In the genomic region with DNA sequence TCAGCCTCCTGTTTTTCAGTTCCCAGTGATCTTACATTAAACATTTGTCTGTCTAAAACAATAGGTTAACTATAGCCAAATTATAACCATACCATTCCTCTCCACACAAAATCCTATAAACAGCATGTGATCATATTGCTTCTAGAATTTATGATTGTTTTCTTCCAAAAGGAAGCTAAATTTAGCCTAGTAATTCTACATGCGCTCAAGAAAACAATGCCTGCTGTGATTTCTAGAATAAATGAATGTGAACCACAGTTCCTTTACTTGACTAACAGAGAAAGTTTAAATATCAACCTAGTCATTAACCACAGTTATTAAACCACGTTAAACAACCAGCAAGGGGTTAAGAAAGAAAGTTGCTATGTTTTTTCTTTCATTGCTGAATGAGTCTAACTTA, we compare ENCODE assay signal across 16 cellular contexts. TPM values are rescaled to one million over a fixed set of nuclear protein-coding genes. Genes with fewer than 3 reads are reported as not detected.
"Had no signal": no experiment of that assay in that cellular context is flagged by ENCODE, and none has a peak within 500 bp of the region (broad histone marks: within the 10 kb centered on the region; RNA-seq: fewer than 3 reads in every experiment).

No MANE protein-coding gene starts in this region.

- H3K27me3 Mint-ChIP-seq: stimulated activated naive CD8-positive, alpha-beta T cell treated with anti-CD3 and anti-CD28 coated beads, Interleukin-15, amount 100 ng/mL, for 72 hours had no signal

- H3K27ac Mint-ChIP-seq: activated naive CD4-positive, alpha-beta T cell treated with anti-CD3 and anti-CD28 coated beads, Interleukin-2, amount 50 U/mL, for 24 hours; activated T-cell treated with anti-CD3 and anti-CD28 coated beads, Interleukin-2, amount 50 U/mL, for 72 hours; immature natural killer cell; naive thymus-derived CD8-positive, alpha-beta T cell; stimulated activated naive CD8-positive, alpha-beta T cell treated with anti-CD3 and anti-CD28 coated beads, Interleukin-15, amount 100 ng/mL, for 72 hours had no signal

- H3K4me1 Mint-ChIP-seq: activated naive CD4-positive, alpha-beta T cell treated with anti-CD3 and anti-CD28 coated beads, Interleukin-2, amount 50 U/mL, for 24 hours; immature natural killer cell; naive thymus-derived CD8-positive, alpha-beta T cell; stimulated activated naive CD8-positive, alpha-beta T cell treated with anti-CD3 and anti-CD28 coated beads, Interleukin-15, amount 100 ng/mL, for 72 hours had no signal

- H3K4me3 ChIP-seq: cardiac muscle cell, thoracic aorta had no signal

- H3K36me3 ChIP-seq: cardiac muscle cell, thoracic aorta, WERI-Rb-1 had no signal

- H3K4me3 Mint-ChIP-seq: activated naive CD4-positive, alpha-beta T cell treated with anti-CD3 and anti-CD28 coated beads, Interleukin-2, amount 50 U/mL, for 24 hours; activated T-cell treated with anti-CD3 and anti-CD28 coated beads, Interleukin-2, amount 50 U/mL, for 72 hours; immature natural killer cell; naive thymus-derived CD8-positive, alpha-beta T cell; stimulated activated naive CD8-positive, alpha-beta T cell treated with anti-CD3 and anti-CD28 coated beads, Interleukin-15, amount 100 ng/mL, for 72 hours had no signal

- H3K9me3 ChIP-seq: thoracic aorta had no signal

- H3K36me3 Mint-ChIP-seq: activated naive CD4-positive, alpha-beta T cell treated with anti-CD3 and anti-CD28 coated beads, Interleukin-2, amount 50 U/mL, for 24 hours; immature natural killer cell; naive thymus-derived CD8-positive, alpha-beta T cell had no signal

- H3K27ac ChIP-seq: cardiac muscle cell, thoracic aorta, WERI-Rb-1 had no signal

- H3K9me3 Mint-ChIP-seq: activated naive CD4-positive, alpha-beta T cell treated with anti-CD3 and anti-CD28 coated beads, Interleukin-2, amount 50 U/mL, for 24 hours; activated T-cell treated with anti-CD3 and anti-CD28 coated beads, Interleukin-2, amount 50 U/mL, for 72 hours; naive thymus-derived CD8-positive, alpha-beta T cell; stimulated activated naive CD8-positive, alpha-beta T cell treated with anti-CD3 and anti-CD28 coated beads, Interleukin-15, amount 100 ng/mL, for 72 hours had no signal

- ATAC-seq: activated T-cell treated with anti-CD3 and anti-CD28 coated beads, Interleukin-2, amount 50 U/mL, for 72 hours; esophagus mucosa; naive thymus-derived CD8-positive, alpha-beta T cell; stimulated activated naive CD8-positive, alpha-beta T cell treated with anti-CD3 and anti-CD28 coated beads, Interleukin-15, amount 100 ng/mL, for 72 hours had no signal

- DNase-seq: activated CD4-positive, alpha-beta T cell treated with anti-CD3 and anti-CD28 coated beads for 1 hour; activated CD8-positive, alpha-beta memory T cell treated with anti-CD3 and anti-CD28 coated beads for 24 hours; activated gamma-delta T cell; activated T-cell treated with anti-CD3 and anti-CD28 coated beads, Interleukin-2, amount 50 U/mL, for 72 hours; immature natural killer cell; mesendoderm; naive thymus-derived CD8-positive, alpha-beta T cell; retina; stimulated activated CD4-positive, alpha-beta T cell treated with anti-CD3 and anti-CD28 coated beads, Interleukin-15, amount 100 ng/mL, for 24 hours; stimulated activated CD4-positive, alpha-beta T cell treated with anti-CD3 and anti-CD28 coated beads, Interleukin-2, amount 100 ng/mL, for 48 hours; stimulated activated naive CD8-positive, alpha-beta T cell treated with anti-CD3 and anti-CD28 coated beads, Interleukin-15, amount 100 ng/mL, for 72 hours; WERI-Rb-1 had no signal

RNA-seq across cellular contexts. Expression of a gene that starts 26.4 kb away (rescaled TPM):
- total RNA-seq: naive thymus-derived CD8-positive, alpha-beta T cell had no signal
- polyA plus RNA-seq: immature natural killer cell; naive thymus-derived CD8-positive, alpha-beta T cell had no signal
